In genomic region chr22:35258144-35258988, GRCh38 we compare ENCODE assay signal across 8 cellular contexts. TPM values are rescaled to one million over a fixed set of nuclear protein-coding genes. Genes with fewer than 3 reads are reported as not detected.
DNase-seq lines count a peak whose midpoint lies in the region; ATAC-seq, FAIRE-seq and TF ChIP-seq lines count a peak whose summit lies in the region.

No MANE protein-coding gene starts in this region.

- CTCF ChIA-PET in CD8-positive, alpha-beta memory T cell (lab: Charles Lee) = interaction anchor here (0.7 to 2.2 kb wide), 6 partner anchors 10 to 48 kb away, joined by 3 to 18 read pairs (median 4); partner anchors contain the start of gene TOM1

- H3K27ac Mint-ChIP-seq in CD8-positive, alpha-beta memory T cell = peak overlapping the region; percentile 71 to 98 (median 95)

- no peaks in the 10 kb centered on the region for H3K9me3 Mint-ChIP-seq in CD8-positive, alpha-beta memory T cell

- H3K4me1 Mint-ChIP-seq in CD8-positive, alpha-beta memory T cell = peaks cover 25 to 36% (median 32%) of the 10 kb centered on the region in 3 donors

- FAIRE-seq in RCC 7860 (lab: Jason Lieb, UNC) = no peak

- peak in 1 of 5 donors; percentile 45 for DNase-seq in CD8-positive, alpha-beta memory T cell
- DNase-seq in WERI-Rb-1 (no peak), fibroblast of villous mesenchyme (ENCODE audit: low read depth) (peak; percentile 33), occipital lobe (lab: John Stamatoyannopoulos, UW) (peak; percentile 3), left lobe of liver (ENCODE audit: low spot score) (no peak), RCC 7860 (ENCODE audit: low spot score) (no peak)

- peak overlapping the region; percentile 52 for H3K4me3 ChIP-seq in CD8-positive, alpha-beta memory T cell (ENCODE audit: low read length)
- peak overlapping the region; percentile 91 for H3K4me3 ChIP-seq in WERI-Rb-1 (ENCODE audit: low read depth, low read length)
- peak overlapping the region; percentile 87 for H3K4me3 ChIP-seq in fibroblast of villous mesenchyme (ENCODE audit: low read depth, low read length)

- H3K9me3 ChIP-seq in CD8-positive, alpha-beta memory T cell (ENCODE audit: low read length) = no peaks in the 10 kb centered on the region
- H3K9me3 ChIP-seq in WERI-Rb-1 (ENCODE audit: severe bottlenecking) = peaks cover 2% of the 10 kb centered on the region

- H3K27me3 Mint-ChIP-seq in CD8-positive, alpha-beta memory T cell = peaks cover 0 to 2% of the 10 kb centered on the region in 2 donors

- H3K36me3 ChIP-seq in CD8-positive, alpha-beta memory T cell (ENCODE audit: insufficient read depth, low read length) = peaks cover 6% of the 10 kb centered on the region
- H3K36me3 ChIP-seq in WERI-Rb-1 = peaks cover 11% of the 10 kb centered on the region

- H3K27me3 ChIP-seq in CD8-positive, alpha-beta memory T cell (ENCODE audit: insufficient read depth, low read length, poor library complexity, severe bottlenecking) = no peaks in the 10 kb centered on the region
- H3K27me3 ChIP-seq in WERI-Rb-1 (ENCODE audit: insufficient read depth, low read depth, severe bottlenecking) = no peaks in the 10 kb centered on the region

- TF ChIP-seq CTCF in WERI-Rb-1 (IDR thresholded peaks at IDR 0.05; ENCODE audit: low read depth, low read length) = no peak
- no peak for TF ChIP-seq CTCF in fibroblast of villous mesenchyme (IDR thresholded peaks at IDR 0.05; ENCODE audit: insufficient read depth, low read depth, low read length)

- H3K27ac ChIP-seq in CD8-positive, alpha-beta memory T cell (ENCODE audit: low read depth, low read length) = peak overlapping the region; percentile 75
- peak overlapping the region; percentile 98 for H3K27ac ChIP-seq in WERI-Rb-1

- H3K4me1 ChIP-seq in CD8-positive, alpha-beta memory T cell (ENCODE audit: insufficient read depth, low read length) = peaks cover 16% of the 10 kb centered on the region

- peak; percentile 3 for ATAC-seq in HG03025 (IDR thresholded peaks at IDR 0.05; ENCODE audit: low FRiP score, unreplicated experiment)
- no peak for ATAC-seq in left lobe of liver
- no peak for ATAC-seq in GM18868 (IDR thresholded peaks at IDR 0.05; ENCODE audit: unreplicated experiment)

- peaks cover 0 to 22% (median 3%) of the 10 kb centered on the region in 3 donors for H3K36me3 Mint-ChIP-seq in CD8-positive, alpha-beta memory T cell

- POLR2A ChIA-PET in CD8-positive, alpha-beta memory T cell (lab: Charles Lee) = interaction anchor here (0.7 to 3.5 kb wide), 3 partner anchors 41 to 405 kb away, joined by 4 to 22 read pairs (median 5); partner anchors contain the start of gene TOM1

- peak overlapping the region; percentile 89 to 98 (median 92) for H3K4me3 Mint-ChIP-seq in CD8-positive, alpha-beta memory T cell

RNA-seq across cellular contexts. Expression of gene HMGXB4, which starts 1.1 kb away (rescaled TPM):
- 10 to 100 TPM; 35.4 to 35.9 TPM for total RNA-seq in CD8-positive, alpha-beta memory T cell
- 13.7 TPM for polyA plus RNA-seq in CD8-positive, alpha-beta memory T cell
- total RNA-seq in fibroblast of villous mesenchyme (20.3 and 22.5 TPM in 2 replicates), occipital lobe (29.0 TPM), left lobe of liver (5.9 TPM)

RNA-seq across cellular contexts. Expression of gene TOM1, which starts 41.3 kb away (rescaled TPM):
- total RNA-seq in CD8-positive, alpha-beta memory T cell = 10 to 100 TPM; 15.1 to 17.0 TPM
- 34.5 TPM for polyA plus RNA-seq in CD8-positive, alpha-beta memory T cell
- total RNA-seq in fibroblast of villous mesenchyme (53.1 and 73.8 TPM in 2 replicates), occipital lobe (7.2 TPM), left lobe of liver (49.1 TPM)

Comparison
In these comparisons a context has a peak if more than half of its experiments do, and no peak if none do; other contexts are left out.
1. DNase-seq: peak in fibroblast of villous mesenchyme (single experiment) and occipital lobe (single experiment); none in WERI-Rb-1 (single experiment), left lobe of liver (single experiment) and RCC 7860 (single experiment).
2. Peak in every context shown above with its lines, with median percentiles within 50 percentile points of each other: H3K4me3 ChIP-seq.